In the genomic region with DNA sequence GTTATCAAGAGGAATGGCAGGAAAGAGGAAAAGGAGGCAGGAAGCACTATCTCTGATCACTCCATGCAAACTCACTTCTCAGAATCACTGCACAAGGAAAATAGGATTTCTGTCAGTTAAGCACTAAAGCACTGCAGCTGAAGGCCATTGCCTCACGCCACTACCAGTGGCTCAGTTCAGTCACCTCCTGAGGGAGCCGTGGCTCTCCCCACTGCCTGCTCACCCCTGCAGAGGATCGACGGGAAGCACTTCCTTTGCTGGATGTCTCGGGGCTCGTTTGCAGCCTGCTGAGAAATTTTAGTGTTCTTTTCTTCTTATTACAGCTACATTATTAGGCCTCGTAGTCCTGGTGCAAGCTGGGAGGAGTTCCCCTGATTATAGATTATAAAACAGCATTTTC, we compare ENCODE assay signal across 25 cellular contexts.
"Had no signal": no experiment of that assay in that cellular context is flagged by ENCODE, and none has a peak within 500 bp of the region (broad histone marks: within the 10 kb centered on the region; RNA-seq: fewer than 3 reads in every experiment).

No MANE protein-coding gene starts in this region.

- H3K79me2 ChIP-seq: parathyroid adenoma had no signal

- H3K27ac ChIP-seq: heart right ventricle, left lung, parathyroid adenoma, right lobe of liver, skin epidermis, thyroid gland had no signal

- ATAC-seq: activated CD8-positive, alpha-beta T cell treated with anti-CD3 and anti-CD28 coated beads for 36 hours; activated naive CD8-positive, alpha-beta T cell treated with anti-CD3 and anti-CD28 coated beads, Interleukin-2, amount 50 U/mL, for 24 hours; heart right ventricle; left lung; T-helper 17 cell had no signal

- H3K9me3 ChIP-seq: heart right ventricle, left lung, right lobe of liver, thyroid gland had no signal

- H3K9ac ChIP-seq: parathyroid adenoma had no signal

- DNase-seq: activated CD4-positive, alpha-beta T cell treated with anti-CD3 and anti-CD28 coated beads, Interleukin-2, amount 10 ng/mL, durations not matched to agents 7 days and 5 days; activated CD4-positive, CD25-positive, alpha-beta regulatory T cell treated with anti-CD3 and anti-CD28 coated beads, Interleukin-2, amount 50 U/mL, for 72 hours; activated CD8-positive, alpha-beta T cell treated with anti-CD3 and anti-CD28 coated beads for 36 hours; activated gamma-delta T cell; activated naive CD4-positive, alpha-beta T cell treated with anti-CD3 and anti-CD28 coated beads, Interleukin-2, amount 50 U/mL, for 16 hours; activated naive CD8-positive, alpha-beta T cell treated with anti-CD3 and anti-CD28 coated beads, Interleukin-2, amount 50 U/mL, for 24 hours; cerebellar nuclear complex; cortex of kidney; erythroblast; foreskin fibroblast; heart right ventricle; immature natural killer cell; kidney glomerular epithelial cell; left lung; midbrain; nucleus accumbens; right lobe of liver; stimulated activated CD4-positive, alpha-beta T cell treated with anti-CD3 and anti-CD28 coated beads, Interleukin-1b, Interleukin-23, amount 100 ng/mL, for 48 hours; substantia nigra; T-helper 17 cell; thyroid gland had no signal

- H2AFZ ChIP-seq: parathyroid adenoma had no signal

- FAIRE-seq: endometrium had no signal

- H3K4me1 ChIP-seq: heart right ventricle, left lung, parathyroid adenoma, right lobe of liver, thyroid gland had no signal

- H3K27me3 ChIP-seq: heart right ventricle, left lung, right lobe of liver, thyroid gland had no signal

- H3K4me3 ChIP-seq: heart right ventricle, left lung, lung, right lobe of liver, skin epidermis, thyroid gland had no signal

- H3K36me3 ChIP-seq: heart right ventricle, left lung, right lobe of liver, thyroid gland had no signal
